1 cellular context compared by ENCODE assay signal in the genomic region with DNA sequence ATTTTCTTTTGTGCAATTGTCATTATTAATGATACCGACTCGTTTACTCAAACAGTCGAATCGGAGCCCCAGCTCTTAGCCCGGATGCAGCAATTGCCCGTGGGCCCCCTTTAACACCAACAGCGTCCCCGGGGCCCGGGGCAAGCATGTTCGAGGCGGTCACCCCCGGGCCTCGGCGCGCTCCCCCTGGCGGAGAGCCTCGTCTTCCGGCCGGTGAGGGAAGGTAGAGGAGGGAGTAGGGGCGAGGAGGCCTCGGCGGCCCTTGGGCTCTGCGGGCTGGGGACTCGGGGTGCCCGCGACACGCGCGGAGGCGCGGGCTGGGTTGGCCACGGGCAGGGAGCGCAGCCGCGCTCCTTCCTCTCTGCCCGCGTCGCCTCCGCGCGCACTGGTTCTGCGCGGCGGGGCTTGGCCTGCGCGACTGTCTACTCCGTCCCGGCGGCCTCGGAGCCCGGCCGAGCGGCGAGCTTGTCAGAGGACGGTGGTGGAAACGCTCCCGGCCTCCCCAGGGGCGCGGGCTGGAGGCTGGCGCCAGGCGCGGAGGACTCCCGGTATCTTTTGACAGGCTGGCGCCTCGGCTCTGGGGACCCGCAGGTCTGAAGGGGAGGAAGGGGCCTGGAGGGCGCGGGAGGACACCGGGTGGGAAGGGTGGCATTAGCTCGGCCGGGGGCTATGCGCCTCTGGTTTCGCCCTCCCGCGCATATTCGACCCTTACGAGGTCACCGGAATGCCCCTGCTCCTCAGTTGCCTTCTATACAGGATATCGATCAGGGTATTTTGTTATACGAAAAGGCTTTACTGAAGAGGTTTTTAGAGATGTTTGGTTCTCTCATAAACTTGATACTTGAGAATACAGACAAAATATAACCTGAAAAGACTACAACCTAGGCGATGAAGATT.
TF ChIP-seq lines count a peak whose summit lies in the region.

No MANE protein-coding gene starts in this region.

TF ChIP-seq in K562, 482 proteins besides CTCF, POLR2A, EP300 and RAD21 (continued from another document):
- TF ChIP-seq HNRNPH1 (optimal IDR thresholded peaks at IDR 0.05; ENCODE audit: low read depth, low read length) (no peak), PPARD (CRISPR knock-in tag; IDR thresholded peaks at IDR 0.05) (no peak), NCOA6 (IDR thresholded peaks at IDR 0.05) (no peak; the same call in 1 of the 2 replicates), CBX1 (IDR thresholded peaks at IDR 0.05; ENCODE audit: low read depth) (peak; percentile 47; the same call in 1 of the 2 replicates), L3MBTL2 (IDR thresholded peaks at IDR 0.05) (peak; percentile 68), RBBP5 (IDR thresholded peaks at IDR 0.05; ENCODE audit: borderline replicate concordance, insufficient read depth, low read length, poor library complexity, severe bottlenecking) (peak; percentile 89), GABPA (tag; conservative IDR thresholded peaks at IDR 0.05; ENCODE audit: low read depth) (peak; percentile 75), SMAD1 (IDR thresholded peaks at IDR 0.05; ENCODE audit: low read depth, low read length, partially characterized antibody) (no peak), RBM14 (IDR thresholded peaks at IDR 0.05; ENCODE audit: borderline replicate concordance, insufficient read depth, low read depth, low read length) (0 out of 2 replicates have a peak, but pooled peaks have one; percentile 21), PCBP1 (IDR thresholded peaks at IDR 0.05; ENCODE audit: low read depth, low read length, poor library complexity, severe bottlenecking) (no peak), SUPT5H (IDR thresholded peaks at IDR 0.05) (peak; percentile 47; the same call in 1 of the 2 replicates), E2F6 (IDR thresholded peaks at IDR 0.05; ENCODE audit: borderline replicate concordance in 1 of 2, extremely low read depth in 1 of 2, insufficient read depth in 1 of 2, insufficient read length in 1 of 2, low read depth in 1 of 2, low read length in 1 of 2, poor library complexity in 1 of 2, severe bottlenecking in 1 of 2) (peak; percentile 6 to 76), TAF9B (IDR thresholded peaks at IDR 0.05; ENCODE audit: partially characterized antibody) (peak; percentile 17), ARNT (IDR thresholded peaks at IDR 0.05) (no peak), MYBL2 (IDR thresholded peaks at IDR 0.05; ENCODE audit: low read depth) (no peak), MYBL2 (CRISPR knock-in tag; IDR thresholded peaks at IDR 0.05; ENCODE audit: borderline replicate concordance) (no peak), ZNF41 (CRISPR knock-in tag; conservative IDR thresholded peaks at IDR 0.05) (no peak), NFIC (IDR thresholded peaks at IDR 0.05) (peak; percentile 63), ILF3 (IDR thresholded peaks at IDR 0.05; ENCODE audit: borderline replicate concordance) (no peak; the same call in 1 of the 2 replicates), GABPB1 (CRISPR knock-in tag; IDR thresholded peaks at IDR 0.05) (peak; percentile 82; the same call in 1 of the 2 replicates), SMARCA5 (IDR thresholded peaks at IDR 0.05) (no peak), ETV6 (IDR thresholded peaks at IDR 0.05; ENCODE audit: borderline replicate concordance in 1 of 2, low read depth in 2 of 2, low read length in 1 of 2) (no peak), ETV6 (CRISPR knock-in tag; IDR thresholded peaks at IDR 0.05; ENCODE audit: borderline replicate concordance) (no peak)
